In genomic region chr9:108396618-108397017, GRCh38 we compare ENCODE assay signal across 8 cellular contexts.
"Had no signal": no experiment of that assay in that cellular context is flagged by ENCODE, and none has a peak within 500 bp of the region (broad histone marks: within the 10 kb centered on the region; RNA-seq: fewer than 3 reads in every experiment).

No MANE protein-coding gene starts in this region.

- H3K36me3 ChIP-seq: HAP-1 had no signal

- H3K4me1 ChIP-seq: HAP-1 had no signal

- DNase-seq: GM23248, GOT3, H7, HFFc6 had no signal

- H3K9me3 ChIP-seq: HAP-1 had no signal

- FAIRE-seq: HepG2 had no signal

- H3K27ac ChIP-seq: GM23248, HL-60 had no signal

- ATAC-seq: HCT116, HepG2 had no signal

- H3K4me3 ChIP-seq: GM23248, HAP-1 had no signal
